ENCODE assay signal across 9 cellular contexts in the genomic region with DNA sequence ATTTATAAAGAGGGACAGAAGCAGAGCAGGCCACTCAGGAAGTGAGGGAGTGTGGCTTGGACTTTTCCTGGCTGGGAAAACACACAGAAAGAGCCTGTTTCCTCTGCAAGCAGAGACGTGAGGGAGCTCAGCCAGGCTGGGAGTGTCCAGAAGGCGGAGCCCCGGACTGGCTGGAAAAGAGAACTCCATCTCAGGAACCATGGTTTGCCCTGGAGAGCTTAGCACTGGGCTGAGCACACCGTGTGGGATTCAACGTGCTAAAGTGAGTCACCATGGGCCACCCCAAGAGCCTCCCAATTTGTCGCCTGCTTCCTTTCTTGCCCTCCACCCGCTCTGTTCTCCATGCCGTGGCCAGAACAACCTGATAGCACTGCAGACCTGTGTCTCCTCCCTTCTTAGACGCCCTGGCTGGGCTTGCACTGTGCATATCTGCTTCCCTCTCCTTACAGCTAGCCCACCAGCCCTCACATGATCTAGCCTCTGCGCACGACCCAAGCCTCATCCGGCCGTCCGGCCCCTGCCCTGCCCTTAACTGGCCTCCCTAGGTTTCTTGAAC. TPM values are rescaled to one million over a fixed set of nuclear protein-coding genes. Genes with fewer than 3 reads are reported as not detected.
DNase-seq lines count a peak whose midpoint lies in the region; ATAC-seq, FAIRE-seq and TF ChIP-seq lines count a peak whose summit lies in the region.
"Had no signal": no experiment of that assay in that cellular context is flagged by ENCODE, and none has a peak within 500 bp of the region (broad histone marks: within the 10 kb centered on the region; RNA-seq: fewer than 3 reads in every experiment).

No MANE protein-coding gene starts in this region.

- no peak overlapping the region for H2AK5ac ChIP-seq in H9 (ENCODE audit: insufficient read length, low read length)

- CTCF ChIA-PET in MCF 10A (lab: Yijun Ruan, JAX), result interaction anchor here (0.5 to 2.5 kb wide), 4 partner anchors 9 to 692 kb away, joined by 3 to 12 read pairs (median 6); no protein-coding TSS in a partner anchor

- no peak for TF ChIP-seq EP300 in sigmoid colon (IDR thresholded peaks at IDR 0.05)

- no peak for TF ChIP-seq CTCF in H9 (conservative IDR thresholded peaks at IDR 0.05)
- TF ChIP-seq CTCF in MCF 10A (IDR thresholded peaks at IDR 0.05; ENCODE audit: unreplicated experiment), result no peak
- TF ChIP-seq CTCF in kidney (IDR thresholded peaks at IDR 0.05; ENCODE audit: borderline replicate concordance, extremely low read depth, insufficient read depth), result no peak
- TF ChIP-seq CTCF in sigmoid colon (IDR thresholded peaks at IDR 0.05), result no peak

- H2BK5ac ChIP-seq in H9 (ENCODE audit: insufficient read length, low read length), result no peak overlapping the region

- H3K27me3 ChIP-seq in H9 (ENCODE audit: insufficient read depth, low read length), result no peaks in the 10 kb centered on the region
- no peaks in the 10 kb centered on the region for H3K27me3 ChIP-seq in sigmoid colon

- H4K91ac ChIP-seq in H9 (ENCODE audit: insufficient read length, low read depth, low read length), result no peak overlapping the region

- H3K27ac Mint-ChIP-seq in H9 (peak overlapping the region in 2 of 3 experiments; percentile 36 to 69; a peak in 2 of 7 replicates), MCF 10A (ENCODE audit: low read depth, unreplicated experiment) (no peak overlapping the region)
- no peak overlapping the region for H3K27ac Mint-ChIP-seq in stimulated activated memory B cell treated with anti-CD40 and anti-IgM and Interleukin-4, amounts not matched to agents 10 μg/mL and 1 μg/mL and 100 μg/mL, for 72 hours

- no peaks in the 10 kb centered on the region for H3K9me3 ChIP-seq in H9 (ENCODE audit: control insufficient read depth, low read depth, low read length)
- no peaks in the 10 kb centered on the region for H3K9me3 ChIP-seq in kidney (ENCODE audit: control insufficient read depth in 1 of 2, low read length in 2 of 2)
- H3K9me3 ChIP-seq in sigmoid colon, result no peaks in the 10 kb centered on the region

- H3K23ac ChIP-seq in H9 (ENCODE audit: insufficient read length, low read depth, low read length), result no peak overlapping the region

- no peak overlapping the region for H2BK120ac ChIP-seq in H9 (ENCODE audit: low read depth, low read length, poor library complexity, severe bottlenecking)

- no peak overlapping the region for H2BK15ac ChIP-seq in H9 (ENCODE audit: low read depth, low read length)

- no peak overlapping the region for H3K14ac ChIP-seq in H9 (ENCODE audit: insufficient read depth, low read length)

- no peak overlapping the region for H3K4ac ChIP-seq in H9 (ENCODE audit: low read depth, low read length)

- no CpG with 5 or more reads among the region's 14 CpGs for WGBS in H9 (ENCODE audit: extremely low coverage, insufficient read length, low lambda C conversion rate)
- 66 to 67% methylated on average over 14 of the region's 14 CpGs for WGBS in sigmoid colon, 2 donors

- no peaks in the 10 kb centered on the region for H3K23me2 ChIP-seq in H9 (ENCODE audit: insufficient read length, low read depth, low read length, poor library complexity, severe bottlenecking)

- POLR2A ChIA-PET in MCF 10A (lab: Yijun Ruan, JAX), result interaction anchor here (0.8 to 4.4 kb wide), 6 partner anchors 11 to 51 kb away, joined by 3 to 50 read pairs (median 7); a partner anchor contains a TSS

- no peaks in the 10 kb centered on the region for H4K20me1 ChIP-seq in H9 (ENCODE audit: control insufficient read depth, insufficient read depth, insufficient read length)

- intact Hi-C loops in MCF 10A (cut with micrococcal nuclease), result no loop called here
- intact Hi-C loops in kidney (cut with DNase I), result no loop called here
- intact Hi-C loops in sigmoid colon (cut with DNase I), result loop anchor here (5.0 kb wide), 4 partner anchors 52 to 533 kb away; a partner anchor contains a TSS

- H4K8ac ChIP-seq in H9 (replicated peaks; ENCODE audit: insufficient read length, low read depth, low read length), result no peak overlapping the region

- no TSS peak for BruUV-seq in MCF 10A (replicated peaks; lab: Mats Ljungman, UMichigan)

- no peak overlapping the region for H3K4me2 ChIP-seq in H9 (ENCODE audit: insufficient read depth, insufficient read length, low read length)

- no peaks in the 10 kb centered on the region for H3K4me1 ChIP-seq in H9 (ENCODE audit: insufficient read depth, low read length)
- peaks cover 8 to 31% of the 10 kb centered on the region in 2 donors for H3K4me1 ChIP-seq in kidney (ENCODE audit: control insufficient read depth in 1 of 2, insufficient read depth in 1 of 2, low read depth in 1 of 2, low read length in 2 of 2)
- peaks cover 0 to 90% (median 63%) of the 10 kb centered on the region in 4 donors for H3K4me1 ChIP-seq in sigmoid colon

- no peak overlapping the region for H3K18ac ChIP-seq in H9 (ENCODE audit: insufficient read length, low read depth, low read length)

- H3K9ac ChIP-seq in H9 (ENCODE audit: extremely low read depth, insufficient read length, low read length) (no peak overlapping the region), kidney (ENCODE audit: low read length in 2 of 2) (peak overlapping the region in 1 of 2 donors; percentile 51)

- no peak overlapping the region for H3T11ph ChIP-seq in H9 (ENCODE audit: low read length)

- no peak for TF ChIP-seq POLR2A in sigmoid colon (IDR thresholded peaks at IDR 0.05)

- H3K4me3 ChIP-seq in kidney (ENCODE audit: low read length in 2 of 2), result no peak overlapping the region
- H3K4me3 ChIP-seq in sigmoid colon, result no peak overlapping the region

- no peaks in the 10 kb centered on the region; the same call in 1 of the 2 replicates for H3K27me3 Mint-ChIP-seq in H9 (ENCODE audit: low read depth)
- no peaks in the 10 kb centered on the region for H3K27me3 Mint-ChIP-seq in MCF 10A (ENCODE audit: insufficient read depth, unreplicated experiment)
- H3K27me3 Mint-ChIP-seq in stimulated activated memory B cell treated with anti-CD40 and anti-IgM and Interleukin-4, amounts not matched to agents 10 μg/mL and 1 μg/mL and 100 μg/mL, for 72 hours, result peaks cover 12% of the 10 kb centered on the region

- H3K4me1 Mint-ChIP-seq in H9, result peaks cover 0 to 6% of the 10 kb centered on the region in 2 experiments; a peak in 1 of 4 replicates
- peaks cover 34% of the 10 kb centered on the region for H3K4me1 Mint-ChIP-seq in MCF 10A (ENCODE audit: insufficient read depth, unreplicated experiment)
- no peaks in the 10 kb centered on the region for H3K4me1 Mint-ChIP-seq in stimulated activated memory B cell treated with anti-CD40 and anti-IgM and Interleukin-4, amounts not matched to agents 10 μg/mL and 1 μg/mL and 100 μg/mL, for 72 hours

- FAIRE-seq in kidney (lab: Jason Lieb, UNC), result no peak
- FAIRE-seq: colon had no signal

- H3K36me3 ChIP-seq in kidney (ENCODE audit: control insufficient read depth in 1 of 2, insufficient read depth in 2 of 2, low read length in 2 of 2) (no peaks in the 10 kb centered on the region), sigmoid colon (no peaks in the 10 kb centered on the region)

- H3K4me3 Mint-ChIP-seq in H9 (no peak overlapping the region; a peak in 1 of 5 replicates), MCF 10A (ENCODE audit: unreplicated experiment) (no peak overlapping the region)
- no peak overlapping the region for H3K4me3 Mint-ChIP-seq in stimulated activated memory B cell treated with anti-CD40 and anti-IgM and Interleukin-4, amounts not matched to agents 10 μg/mL and 1 μg/mL and 100 μg/mL, for 72 hours

- no peak overlapping the region for H3K56ac ChIP-seq in H9 (ENCODE audit: insufficient read length, low read depth, low read length)

- no peak for ATAC-seq in stimulated activated memory B cell treated with anti-CD40 and anti-IgM and Interleukin-4, amounts not matched to agents 10 μg/mL and 1 μg/mL and 100 μg/mL, for 72 hours
- ATAC-seq in HG03457 (IDR thresholded peaks at IDR 0.05; ENCODE audit: unreplicated experiment), result no peak

- no peak overlapping the region for H2BK12ac ChIP-seq in H9 (ENCODE audit: insufficient read length, low read depth, low read length)

- H3K36me3 Mint-ChIP-seq in H9 (ENCODE audit: insufficient read depth in 1 of 3, low read depth in 3 of 3), result no peaks in the 10 kb centered on the region
- H3K36me3 Mint-ChIP-seq in MCF 10A (ENCODE audit: insufficient read depth, unreplicated experiment), result peaks cover 9% of the 10 kb centered on the region
- no peaks in the 10 kb centered on the region for H3K36me3 Mint-ChIP-seq in stimulated activated memory B cell treated with anti-CD40 and anti-IgM and Interleukin-4, amounts not matched to agents 10 μg/mL and 1 μg/mL and 100 μg/mL, for 72 hours

- H2AFZ ChIP-seq in H9 (ENCODE audit: low read length), result no peak overlapping the region

- DNase-seq in H9, result no peak
- peak; percentile 69 for DNase-seq in MCF 10A (ENCODE audit: unreplicated experiment)
- peak; percentile 85 for DNase-seq in kidney
- DNase-seq in sigmoid colon, result peak; percentile 81
- no peak for DNase-seq in KG1 (lab: John Stamatoyannopoulos, UW)
- DNase-seq in GF-D8 (lab: John Stamatoyannopoulos, UW), result no peak

- H4K5ac ChIP-seq in H9 (ENCODE audit: insufficient read length, low read depth, low read length), result no peak overlapping the region

- H3K9me3 Mint-ChIP-seq in H9 (no peaks in the 10 kb centered on the region), MCF 10A (ENCODE audit: unreplicated experiment) (no peaks in the 10 kb centered on the region)
- H3K9me3 Mint-ChIP-seq in stimulated activated memory B cell treated with anti-CD40 and anti-IgM and Interleukin-4, amounts not matched to agents 10 μg/mL and 1 μg/mL and 100 μg/mL, for 72 hours, result no peaks in the 10 kb centered on the region

- no peaks in the 10 kb centered on the region for H3K79me2 ChIP-seq in H9 (ENCODE audit: insufficient read depth, low read length)

- no peaks in the 10 kb centered on the region for H3K79me1 ChIP-seq in H9 (ENCODE audit: insufficient read depth, low read depth, low read length, poor library complexity, severe bottlenecking)

- H3K27ac ChIP-seq in H9 (ENCODE audit: insufficient read length, low read depth, low read length) (no peak overlapping the region), kidney (ENCODE audit: low read depth in 2 of 2, low read length in 2 of 2) (peak overlapping the region; percentile 54 to 60), sigmoid colon (peak overlapping the region; percentile 58 to 88 (median 71))

- no peak overlapping the region for H2BK20ac ChIP-seq in H9 (ENCODE audit: low read depth, low read length, poor library complexity, severe bottlenecking)

RNA-seq across cellular contexts. Expression of a gene that starts 51.8 kb away (rescaled TPM):
- total RNA-seq in H9 (2021) (1.5 and 1.7 TPM in 2 replicates), MCF 10A (2022) (9.0 and 14.1 TPM in 2 replicates), kidney (42.1 TPM), sigmoid colon (10 to 100 TPM; 34.9 to 48.6 (median 39.8) TPM)
- polyA plus RNA-seq in kidney (ENCODE audit: insufficient read depth, low read depth, low replicate concordance) (27.2 TPM), sigmoid colon (10 to 100 TPM in 1 of 3 donors, 1 to 10 TPM in 1, under 1 TPM in 1; 0.92 to 11.1 (median 2.4) TPM)

Comparison
In these comparisons a context has a peak if more than half of its experiments do, and no peak if none do; other contexts are left out.
1. DNase-seq: peak in MCF 10A (single experiment), kidney (single experiment) and sigmoid colon (single experiment); none in H9 (single experiment), KG1 (single experiment) and GF-D8 (single experiment).
2. H3K27ac Mint-ChIP-seq: peak in H9 (2 of 3); none in MCF 10A (single experiment) and stimulated activated memory B cell treated with anti-CD40 and anti-IgM and Interleukin-4, amounts not matched to agents 10 μg/mL and 1 μg/mL and 100 μg/mL, for 72 hours (single experiment).